In the genomic region with DNA sequence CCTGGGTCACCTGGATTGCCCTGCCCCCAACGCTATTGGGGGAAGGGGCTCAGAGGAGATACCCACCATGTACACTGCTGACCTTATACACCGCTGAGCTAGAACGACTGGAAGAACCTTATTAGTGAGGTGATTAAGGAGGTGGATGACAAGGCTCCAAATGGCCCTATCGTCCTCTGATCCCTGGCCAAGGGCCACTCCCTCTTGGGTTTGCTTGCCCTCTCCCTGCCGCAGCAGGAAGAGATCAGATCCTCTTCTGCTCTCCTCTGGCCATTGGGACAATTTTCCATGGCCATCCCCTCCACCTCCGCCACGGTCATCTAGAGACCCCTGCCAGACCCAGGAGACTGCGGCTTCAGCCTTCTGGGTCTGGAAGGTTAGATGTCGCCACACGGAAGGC, we compare ENCODE assay signal across 8 cellular contexts. TPM values are rescaled to one million over a fixed set of nuclear protein-coding genes. Genes with fewer than 3 reads are reported as not detected.
DNase-seq lines count a peak whose midpoint lies in the region; ATAC-seq and TF ChIP-seq lines count a peak whose summit lies in the region.

No MANE protein-coding gene starts in this region.

- H3K36me3 Mint-ChIP-seq in WTC11, result peaks cover 31% of the 10 kb centered on the region

- H3K4me1 ChIP-seq in right cardiac atrium (ENCODE audit: control insufficient read depth, insufficient read depth, low read length) (peaks cover 6% of the 10 kb centered on the region), skeletal muscle satellite cell (ENCODE audit: control insufficient read depth, insufficient read depth, low read length) (peaks cover 17% of the 10 kb centered on the region), MM.1S (ENCODE audit: low read length) (no peaks in the 10 kb centered on the region)

- CTCF ChIA-PET in WTC11 (lab: Charles Lee), result interaction anchor here (1.9 kb wide), 1 partner anchor 79 kb away, joined by 7 read pairs; no protein-coding TSS in a partner anchor

- no peaks in the 10 kb centered on the region for H3K79me2 ChIP-seq in MM.1S (ENCODE audit: low read length)

- POLR2A ChIA-PET in WTC11 (lab: Charles Lee), result no interaction called here

- peak overlapping the region; percentile 79 for H3K4me3 Mint-ChIP-seq in WTC11

- H3K4me2 ChIP-seq in skeletal muscle satellite cell (ENCODE audit: low read length) (peak overlapping the region; percentile 93), MM.1S (ENCODE audit: low read depth, low read length) (no peak overlapping the region)

- H3K9me2 ChIP-seq in MM.1S (replicated peaks; ENCODE audit: insufficient read depth, low read length), result no peaks in the 10 kb centered on the region

- no peaks in the 10 kb centered on the region for H3F3A ChIP-seq in MM.1S (ENCODE audit: insufficient read depth, low read length)

- no peak overlapping the region for H2AFZ ChIP-seq in MM.1S (ENCODE audit: low read length)

- 60% methylated on average over 10 of the region's 10 CpGs for WGBS in right cardiac atrium

- H4K20me1 ChIP-seq in MM.1S (ENCODE audit: insufficient read depth, low read length), result no peaks in the 10 kb centered on the region

- H3K27me3 Mint-ChIP-seq in WTC11 (ENCODE audit: low read depth), result peaks cover 17% of the 10 kb centered on the region

- H3K27me3 ChIP-seq in right cardiac atrium (ENCODE audit: control insufficient read depth, insufficient read depth) (no peaks in the 10 kb centered on the region), skeletal muscle satellite cell (ENCODE audit: control insufficient read depth, insufficient read depth, low read length) (no peaks in the 10 kb centered on the region), MM.1S (replicated peaks; ENCODE audit: insufficient read depth, low read length) (no peaks in the 10 kb centered on the region)

- peaks cover 9% of the 10 kb centered on the region for H3K4me1 Mint-ChIP-seq in WTC11

- no peak overlapping the region for H3K27ac Mint-ChIP-seq in WTC11

- intact Hi-C loops in right cardiac atrium (cut with DNase I), result no loop called here

- H3K36me3 ChIP-seq in skeletal muscle satellite cell (ENCODE audit: insufficient read depth, low read length) (peaks cover 37% of the 10 kb centered on the region), MM.1S (replicated peaks; ENCODE audit: insufficient read depth, low read length) (no peaks in the 10 kb centered on the region)

- H3K27ac ChIP-seq in right cardiac atrium (ENCODE audit: low read length) (no peak overlapping the region), MM.1S (ENCODE audit: low read length) (no peak overlapping the region)

- DNase-seq in WTC11 (ENCODE audit: low spot score), result no peak
- no peak for DNase-seq in right cardiac atrium
- DNase-seq in NCI-H510A treated with DMSO at 0.1 percent for 48 hours (lab: John Stamatoyannopoulos, UW), result no peak
- DNase-seq in MM.1S, result no peak

- peak overlapping the region; percentile 60 for H3K4me3 ChIP-seq in GM12875 (ENCODE audit: low read depth, low read length)
- peak overlapping the region; percentile 58 for H3K4me3 ChIP-seq in right cardiac atrium (ENCODE audit: low read length)
- H3K4me3 ChIP-seq in skeletal muscle satellite cell (ENCODE audit: low read length), result peak overlapping the region; percentile 88
- no peak overlapping the region for H3K4me3 ChIP-seq in MM.1S (ENCODE audit: low read length)

- TF ChIP-seq CTCF in GM12875 (IDR thresholded peaks at IDR 0.05; ENCODE audit: borderline replicate concordance, insufficient read depth, low read depth, low read length) (no peak), WTC11 (IDR thresholded peaks at IDR 0.05) (no peak), MM.1S (IDR thresholded peaks at IDR 0.05; ENCODE audit: low read length) (no peak)

- H3K9me3 ChIP-seq in right cardiac atrium (ENCODE audit: control insufficient read depth, low read length) (no peaks in the 10 kb centered on the region), skeletal muscle satellite cell (replicated peaks; ENCODE audit: low read length) (peaks cover 9% of the 10 kb centered on the region), MM.1S (replicated peaks; ENCODE audit: insufficient read depth, low read length) (no peaks in the 10 kb centered on the region)

- peaks cover 7% of the 10 kb centered on the region for H3K9me3 Mint-ChIP-seq in WTC11

- H3K9ac ChIP-seq in skeletal muscle satellite cell (ENCODE audit: low read depth, low read length), result peak overlapping the region; percentile 86
- H3K9ac ChIP-seq in MM.1S (ENCODE audit: low read length), result no peak overlapping the region

- no peak for ATAC-seq in WTC11
- no peak for ATAC-seq in right cardiac atrium
- no peak for ATAC-seq in HG02938 (IDR thresholded peaks at IDR 0.05; ENCODE audit: unreplicated experiment)
- ATAC-seq in GM19395 (IDR thresholded peaks at IDR 0.05; ENCODE audit: unreplicated experiment), result no peak

TF ChIP-seq in WTC11, 78 proteins besides CTCF, POLR2A, EP300 and RAD21:
- no peak for TF ChIP-seq RELA (CRISPR knock-in tag; IDR thresholded peaks at IDR 0.05; ENCODE audit: borderline replicate concordance)

RNA-seq across cellular contexts. Expression of a gene that starts 1.2 kb away (rescaled TPM):
- 18.0 to 19.3 TPM (median 18.2 TPM) in 3 replicates for total RNA-seq in WTC11 (2021)
- 10 to 100 TPM; 12.1 to 15.8 (median 13.8) TPM for total RNA-seq in right cardiac atrium
- polyA plus RNA-seq in right cardiac atrium, result 7.9 TPM
- 9.4 and 10.9 TPM in 2 replicates for total RNA-seq in skeletal muscle satellite cell (2012; rRNA removed)

RNA-seq across cellular contexts. Expression of a gene that starts 7.2 kb away (rescaled TPM):
- 2.4 to 3.5 TPM (median 3.4 TPM) in 3 replicates for total RNA-seq in WTC11 (2021)
- total RNA-seq in right cardiac atrium, result 1 to 10 TPM; 3.0 to 4.5 (median 3.8) TPM
- 1.8 TPM for polyA plus RNA-seq in right cardiac atrium
- total RNA-seq in skeletal muscle satellite cell (2012; rRNA removed), result 6.3 and 7.4 TPM in 2 replicates

RNA-seq across cellular contexts. Expression of a gene that starts 36.8 kb away (rescaled TPM):
- total RNA-seq in WTC11 (2021), result 60.4 to 70.3 TPM (median 62.2 TPM) in 3 replicates
- total RNA-seq in right cardiac atrium, result 10 to 100 TPM; 50.3 to 65.6 (median 57.2) TPM
- polyA plus RNA-seq in right cardiac atrium, result 76.9 TPM
- total RNA-seq in skeletal muscle satellite cell (2012; rRNA removed), result 41.1 and 42.3 TPM in 2 replicates

RNA-seq across cellular contexts. Expression of a gene that starts 48.9 kb away (rescaled TPM):
- total RNA-seq in WTC11 (2021), result 9.4 to 10.8 TPM (median 10.3 TPM) in 3 replicates
- total RNA-seq in right cardiac atrium, result 1 to 10 TPM; 2.8 to 4.7 (median 3.3) TPM
- 0.97 TPM for polyA plus RNA-seq in right cardiac atrium
- 3.1 and 5.8 TPM in 2 replicates for total RNA-seq in skeletal muscle satellite cell (2012; rRNA removed)
